In genomic region chr2:237715459-237715947, GRCh38 we compare ENCODE assay signal across 10 cellular contexts.
DNase-seq lines count a peak whose midpoint lies in the region; ATAC-seq and TF ChIP-seq lines count a peak whose summit lies in the region.
"Had no signal": no experiment of that assay in that cellular context is flagged by ENCODE, and none has a peak within 500 bp of the region (broad histone marks: within the 10 kb centered on the region; RNA-seq: fewer than 3 reads in every experiment).

No MANE protein-coding gene starts in this region.

- 60% methylated on average over 13 of the region's 13 CpGs for WGBS in HUES64
- WGBS in spleen, 5 donors: 20 to 40% (median 31%) methylated on average over 8 to 13 of the region's 13 CpGs

- peaks cover 4% of the 10 kb centered on the region; the same call in 1 of the 2 replicates for H3K36me3 ChIP-seq in HUES64 (ENCODE audit: insufficient read depth, low read length)
- peaks cover 0 to 58% (median 17%) of the 10 kb centered on the region in 6 donors for H3K36me3 ChIP-seq in spleen

- no peak for TF ChIP-seq POLR2A in spleen (IDR thresholded peaks at IDR 0.05)

- intact Hi-C loops in spleen (cut with DNase I; ENCODE audit: low total_unique reads): no loop called here

- H3K4me3 ChIP-seq in HUES64 (ENCODE audit: low read length) (no peak overlapping the region), spleen (peak overlapping the region in 1 of 8 donors; percentile 9)

- DNase-seq in amniotic epithelial cell (ENCODE audit: low read depth) (peak; percentile 48), left kidney (ENCODE audit: low read depth, low spot score) (peak; percentile 80), spleen (no peak), Kasumi-1 (lab: John Stamatoyannopoulos, UW) (no peak), NCI-H2029 (lab: John Stamatoyannopoulos, UW) (no peak), germinal center (ENCODE audit: low spot score) (no peak)
- DNase-seq: stimulated activated CD4-positive, alpha-beta T cell treated with anti-CD3 and anti-CD28 coated beads, Interleukin-2, amount 100 ng/mL, for 24 hours; T-helper 2 cell had no signal

- no peaks in the 10 kb centered on the region for H3K9me3 ChIP-seq in HUES64 (ENCODE audit: insufficient read depth, low read depth, low read length)
- H3K9me3 ChIP-seq in spleen: no peaks in the 10 kb centered on the region

- ATAC-seq in GM18873 (IDR thresholded peaks at IDR 0.05; ENCODE audit: low FRiP score, unreplicated experiment): no peak

- peak overlapping the region; percentile 24; the same call in 1 of the 2 replicates for H3K27ac ChIP-seq in HUES64 (ENCODE audit: low read depth, low read length)
- peak overlapping the region in 5 of 8 donors; percentile 35 to 62 (median 41) for H3K27ac ChIP-seq in spleen

- no peaks in the 10 kb centered on the region for H3K27me3 ChIP-seq in HUES64 (ENCODE audit: insufficient read depth, low read length)
- H3K27me3 ChIP-seq in spleen (replicated peaks in 1 of 7): no peaks in the 10 kb centered on the region

- no peak overlapping the region for H3K9ac ChIP-seq in HUES64 (ENCODE audit: low read depth, low read length)

- TF ChIP-seq CTCF in spleen (IDR thresholded peaks at IDR 0.05 in 8 of 11, conservative IDR thresholded peaks at IDR 0.05 in 3 of 11): no peak

- H3K4me1 ChIP-seq in HUES64 (ENCODE audit: insufficient read depth, low read length): peaks cover 33% of the 10 kb centered on the region
- H3K4me1 ChIP-seq in spleen: peaks cover 8 to 89% (median 40%) of the 10 kb centered on the region in 6 donors

Comparison
In these comparisons a context has a peak if more than half of its experiments do, and no peak if none do; other contexts are left out.
1. DNase-seq: peak in amniotic epithelial cell (single experiment) and left kidney (single experiment); none in spleen (single experiment), Kasumi-1 (0 of 2), NCI-H2029 (single experiment) and germinal center (single experiment).